In genomic region chr21:43037918-43038658, GRCh38 we compare ENCODE assay signal across 1 cellular context. TPM values are rescaled to one million over a fixed set of nuclear protein-coding genes. Genes with fewer than 3 reads are reported as not detected.
"Had no signal": no experiment of that assay in that cellular context is flagged by ENCODE, and none has a peak within 500 bp of the region (broad histone marks: within the 10 kb centered on the region; RNA-seq: fewer than 3 reads in every experiment).

No MANE protein-coding gene starts in this region.

RNA-seq across cellular contexts. Expression of gene CBS, which starts 37.5 kb away (rescaled TPM):
- polyA plus RNA-seq: naive thymus-derived CD4-positive, alpha-beta T cell had no signal
